ENCODE assay signal across 15 cellular contexts in the genomic region with DNA sequence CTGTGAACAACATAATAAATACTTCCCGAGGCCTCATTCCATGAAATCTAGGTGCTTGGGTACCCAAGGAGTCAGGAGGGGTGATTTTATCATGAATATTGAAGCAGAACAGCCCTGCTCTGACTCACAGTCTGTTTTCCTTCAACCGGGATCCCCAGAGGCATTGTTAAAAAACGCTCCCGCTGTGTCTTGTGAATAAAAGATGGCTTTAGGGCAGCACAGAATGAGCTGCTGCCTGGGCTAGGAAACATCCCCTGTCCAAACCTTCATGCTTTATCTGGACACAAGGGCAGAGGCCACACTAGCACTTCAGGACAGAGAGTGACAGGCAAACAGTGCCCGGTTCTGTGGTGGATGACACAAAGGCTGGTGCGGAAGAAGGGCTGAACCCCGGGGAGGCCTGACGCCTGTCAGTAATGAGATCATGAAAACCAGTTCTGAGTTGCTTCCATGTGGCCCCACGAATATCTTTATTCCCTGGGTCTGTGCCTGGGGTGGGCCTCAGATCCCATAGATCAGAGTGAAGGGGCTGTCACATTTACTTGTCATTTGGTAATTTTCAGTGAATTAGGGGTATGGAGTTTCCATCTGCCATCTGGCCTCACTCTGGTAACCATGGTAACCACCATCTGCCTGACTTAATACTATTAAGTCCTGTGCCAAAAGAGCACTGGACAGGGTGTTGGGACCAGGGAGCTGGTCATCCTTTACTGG. TPM values are rescaled to one million over a fixed set of nuclear protein-coding genes. Genes with fewer than 3 reads are reported as not detected.
DNase-seq lines count a peak whose midpoint lies in the region; TF ChIP-seq lines count a peak whose summit lies in the region.
"Had no signal": no experiment of that assay in that cellular context is flagged by ENCODE, and none has a peak within 500 bp of the region (broad histone marks: within the 10 kb centered on the region; RNA-seq: fewer than 3 reads in every experiment).

No MANE protein-coding gene starts in this region.

- H3K27me3 Mint-ChIP-seq in endodermal cell (ENCODE audit: insufficient read depth) = peaks cover 43% of the 10 kb centered on the region

- 18 to 32% methylated on average over 7 to 9 of the region's 9 CpGs for WGBS in endodermal cell (ENCODE audit: insufficient coverage in 1 of 2, insufficient read length in 1 of 2), 2 experiments
- WGBS in suprapubic skin = 75% methylated on average over 4 of the region's 9 CpGs

- H3K4me3 Mint-ChIP-seq in endodermal cell = no peak overlapping the region
- H3K4me3 Mint-ChIP-seq: effector memory CD8-positive, alpha-beta T cell; IgD-negative memory B cell; T-helper 2 cell treated with Interferon-gamma antibody and Interleukin-4, amounts not matched to agents 5 μg/mL and 100 μg/mL, for 36 hours had no signal

- H3K27ac ChIP-seq in endodermal cell (ENCODE audit: low read depth, low read length) = peak overlapping the region; percentile 95
- H3K27ac ChIP-seq in suprapubic skin = no peak overlapping the region
- H3K27ac ChIP-seq: 22Rv1, skin epidermis had no signal

- no peaks in the 10 kb centered on the region for H3K9me3 ChIP-seq in endodermal cell (ENCODE audit: control insufficient read depth, low read length)
- no peaks in the 10 kb centered on the region for H3K9me3 ChIP-seq in suprapubic skin

- no peak for TF ChIP-seq EP300 in suprapubic skin (IDR thresholded peaks at IDR 0.05)

- no peak overlapping the region for H3K27ac Mint-ChIP-seq in endodermal cell
- H3K27ac Mint-ChIP-seq: effector memory CD8-positive, alpha-beta T cell; IgD-negative memory B cell; T-helper 2 cell treated with Interferon-gamma antibody and Interleukin-4, amounts not matched to agents 5 μg/mL and 100 μg/mL, for 36 hours had no signal

- peaks cover 23% of the 10 kb centered on the region for H3K27me3 ChIP-seq in endodermal cell (ENCODE audit: control insufficient read depth, insufficient read depth, low read length, poor library complexity, severe bottlenecking)
- peaks cover 56% of the 10 kb centered on the region for H3K27me3 ChIP-seq in suprapubic skin

- no peaks in the 10 kb centered on the region for H3K9me3 Mint-ChIP-seq in endodermal cell
- H3K9me3 Mint-ChIP-seq: effector memory CD8-positive, alpha-beta T cell; IgD-negative memory B cell; T-helper 2 cell treated with Interferon-gamma antibody and Interleukin-4, amounts not matched to agents 5 μg/mL and 100 μg/mL, for 36 hours had no signal

- TF ChIP-seq CTCF in endodermal cell (conservative IDR thresholded peaks at IDR 0.05) = no peak
- no peak for TF ChIP-seq CTCF in suprapubic skin (IDR thresholded peaks at IDR 0.05)

- DNase-seq in DMS153 (lab: John Stamatoyannopoulos, UW) (peak; percentile 15), DMS153 treated with DMSO at 0.1 percent for 48 hours (lab: John Stamatoyannopoulos, UW; ENCODE audit: unreplicated experiment) (no peak), NCI-H345 treated with DMSO at 0.1 percent for 48 hours (lab: John Stamatoyannopoulos, UW; ENCODE audit: unreplicated experiment) (peak; percentile 65), endodermal cell (peak; percentile 82), stromal cell of bone marrow (ENCODE audit: low read depth) (peak; percentile 31), T-helper 2 cell (no peak), suprapubic skin (ENCODE audit: low spot score in 2 of 2) (no peak), CD1c-positive myeloid dendritic cell (ENCODE audit: extremely low spot score) (no peak)
- DNase-seq: activated CD8-positive, alpha-beta memory T cell treated with anti-CD3 and anti-CD28 coated beads, Interleukin-2, amount 50 U/mL, for 4 hours; DND-41; effector memory CD8-positive, alpha-beta T cell had no signal

- H3K4me1 Mint-ChIP-seq in endodermal cell = peaks cover 35% of the 10 kb centered on the region

- H3K4me3 ChIP-seq in endodermal cell (ENCODE audit: low read length) (no peak overlapping the region), suprapubic skin (no peak overlapping the region)
- H3K4me3 ChIP-seq: skin epidermis had no signal

- no peaks in the 10 kb centered on the region for H3K36me3 Mint-ChIP-seq in endodermal cell (ENCODE audit: low read depth)
- H3K36me3 Mint-ChIP-seq: IgD-negative memory B cell had no signal

- TF ChIP-seq POLR2A in suprapubic skin (IDR thresholded peaks at IDR 0.05) = no peak

- H3K36me3 ChIP-seq in endodermal cell (ENCODE audit: control insufficient read depth, insufficient read depth, low read length) (no peaks in the 10 kb centered on the region), suprapubic skin (no peaks in the 10 kb centered on the region)

- H3K4me1 ChIP-seq in endodermal cell (ENCODE audit: control insufficient read depth, insufficient read depth, low read length) = peaks cover 1% of the 10 kb centered on the region
- peaks cover 12% of the 10 kb centered on the region for H3K4me1 ChIP-seq in suprapubic skin

- no peak overlapping the region for H3K9ac ChIP-seq in endodermal cell (ENCODE audit: extremely low read depth, low read length, poor library complexity, severe bottlenecking)

RNA-seq across cellular contexts. Expression of gene IGFBPL1, which starts 2.6 kb away (rescaled TPM):
- total RNA-seq in endodermal cell (10 to 100 TPM; 40.5 to 90.3 TPM), suprapubic skin (not detected)
- 113 TPM for polyA plus RNA-seq in endodermal cell (2013, experiment 1 of 2)
- polyA plus RNA-seq in endodermal cell (2013, experiment 2 of 2) = 112 TPM
- polyA plus RNA-seq: IgD-negative memory B cell had no signal

RNA-seq across cellular contexts. Expression of gene ALDH1B1, which starts 29.2 kb away (rescaled TPM):
- total RNA-seq in endodermal cell (10 to 100 TPM; 47.7 to 59.9 TPM), suprapubic skin (1 to 10 TPM; 2.2 to 4.3 (median 3.4) TPM)
- polyA plus RNA-seq in endodermal cell (2013, experiment 1 of 2) = 22.3 TPM
- polyA plus RNA-seq in endodermal cell (2013, experiment 2 of 2) = 20.0 TPM

Comparison
In these comparisons a context has a peak if more than half of its experiments do, and no peak if none do; other contexts are left out.
1. DNase-seq: peak in DMS153 (single experiment), NCI-H345 treated with DMSO at 0.1 percent for 48 hours (single experiment), endodermal cell (single experiment) and stromal cell of bone marrow (single experiment); none in DMS153 treated with DMSO at 0.1 percent for 48 hours (single experiment), T-helper 2 cell (0 of 5), suprapubic skin (0 of 2) and CD1c-positive myeloid dendritic cell (single experiment).
2. RNA of gene IGFBPL1, which starts 2.6 kb away (total RNA-seq): 40.5 to 90.3 TPM in endodermal cell; not detected in suprapubic skin; every median in the first group is over 10 times any median in the second.
3. RNA of gene ALDH1B1, which starts 29.2 kb away (total RNA-seq): 47.7 to 59.9 TPM in endodermal cell; 2.2 to 4.3 TPM in suprapubic skin; every median in the first group is over 4 times any median in the second.